Comparison of ENCODE assay signal across 8 cellular contexts in the genomic region with DNA sequence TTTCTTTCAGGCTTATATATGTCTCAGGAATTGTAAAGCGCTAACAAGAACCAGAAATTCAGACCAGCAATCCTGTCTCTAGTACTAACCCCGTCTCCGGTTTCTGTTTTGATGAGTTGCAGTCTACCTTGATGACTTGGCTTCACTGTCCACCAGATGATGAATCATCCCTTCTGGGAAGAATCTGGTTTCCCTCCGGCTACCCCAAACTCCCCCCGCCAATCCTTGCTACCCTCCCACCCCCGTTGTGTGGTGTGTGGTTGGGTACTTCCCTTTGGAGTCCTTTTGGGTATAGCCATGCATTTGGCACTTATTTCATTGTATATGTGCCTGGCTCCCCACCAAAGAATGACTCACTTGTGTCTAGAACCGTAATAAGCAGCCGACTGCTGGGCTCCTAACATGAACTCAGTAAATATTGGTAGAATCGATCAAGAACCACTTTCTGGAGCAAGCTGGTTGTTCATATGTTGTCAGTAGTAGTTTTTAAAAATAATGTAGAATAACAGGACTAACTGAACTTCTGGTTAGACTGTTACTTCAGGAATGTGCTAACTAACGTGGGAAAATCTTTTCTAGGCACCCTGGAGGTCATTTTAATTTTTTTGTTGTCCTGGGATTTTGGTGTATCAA. TPM values are rescaled to one million over a fixed set of nuclear protein-coding genes. Genes with fewer than 3 reads are reported as not detected.
DNase-seq lines count a peak whose midpoint lies in the region; ATAC-seq and TF ChIP-seq lines count a peak whose summit lies in the region.

No MANE protein-coding gene starts in this region.

- TF ChIP-seq POLR2A in uterus (IDR thresholded peaks at IDR 0.05): no peak

- DNase-seq in stimulated activated CD4-positive, alpha-beta T cell treated with anti-CD3 and anti-CD28 coated beads, Interleukin-1b, Interleukin-23, amount 100 ng/mL, for 48 hours: peak; percentile 29
- DNase-seq in stimulated activated CD4-positive, alpha-beta T cell treated with anti-CD3 and anti-CD28 coated beads, Interleukin-4, amount 100 ng/mL, for 4 hours: no peak
- peak; percentile 93 for DNase-seq in SW480 (ENCODE audit: low spot score)
- peak; percentile 98 for DNase-seq in iris pigment epithelial cell (ENCODE audit: low read depth)
- DNase-seq in uterus: peak; percentile 53 to 73
- DNase-seq in NCI-H2171 treated with DMSO at 0.1 percent for 48 hours (lab: John Stamatoyannopoulos, UW): no peak
- DNase-seq in NCI-H2081 treated with DMSO at 0.1 percent for 48 hours (lab: John Stamatoyannopoulos, UW): no peak

- H3K4me1 ChIP-seq in uterus: peaks cover 0 to 13% of the 10 kb centered on the region in 2 donors

- H3K27ac ChIP-seq in uterus: peak overlapping the region; percentile 63 to 71

- no peaks in the 10 kb centered on the region for H3K27me3 ChIP-seq in uterus

- H3K9me3 ChIP-seq in uterus: no peaks in the 10 kb centered on the region

- no peak for ATAC-seq in GM21529 (IDR thresholded peaks at IDR 0.05; ENCODE audit: unreplicated experiment)

- TF ChIP-seq CTCF in uterus (IDR thresholded peaks at IDR 0.05): no peak

- no peaks in the 10 kb centered on the region for H3K36me3 ChIP-seq in uterus

- no peak overlapping the region for H3K4me3 ChIP-seq in uterus

- intact Hi-C loops in uterus (cut with DNase I; ENCODE audit: low total_unique reads): no loop called here

RNA-seq across cellular contexts. Expression of a gene that starts 8.3 kb away (rescaled TPM):
- 100 to 1,000 TPM in 1 of 4 donors, 10 to 100 TPM in 3; 27.9 to 293 (median 38.7) TPM for total RNA-seq in uterus

Comparison
In these comparisons a context has a peak if more than half of its experiments do, and no peak if none do; other contexts are left out.
1. DNase-seq: peak in stimulated activated CD4-positive, alpha-beta T cell treated with anti-CD3 and anti-CD28 coated beads, Interleukin-1b, Interleukin-23, amount 100 ng/mL, for 48 hours (single experiment), SW480 (single experiment), iris pigment epithelial cell (single experiment) and uterus (2 of 2); none in stimulated activated CD4-positive, alpha-beta T cell treated with anti-CD3 and anti-CD28 coated beads, Interleukin-4, amount 100 ng/mL, for 4 hours (0 of 2), NCI-H2171 treated with DMSO at 0.1 percent for 48 hours (single experiment) and NCI-H2081 treated with DMSO at 0.1 percent for 48 hours (single experiment).